Comparison of ENCODE assay signal across 12 cellular contexts in the genomic region with DNA sequence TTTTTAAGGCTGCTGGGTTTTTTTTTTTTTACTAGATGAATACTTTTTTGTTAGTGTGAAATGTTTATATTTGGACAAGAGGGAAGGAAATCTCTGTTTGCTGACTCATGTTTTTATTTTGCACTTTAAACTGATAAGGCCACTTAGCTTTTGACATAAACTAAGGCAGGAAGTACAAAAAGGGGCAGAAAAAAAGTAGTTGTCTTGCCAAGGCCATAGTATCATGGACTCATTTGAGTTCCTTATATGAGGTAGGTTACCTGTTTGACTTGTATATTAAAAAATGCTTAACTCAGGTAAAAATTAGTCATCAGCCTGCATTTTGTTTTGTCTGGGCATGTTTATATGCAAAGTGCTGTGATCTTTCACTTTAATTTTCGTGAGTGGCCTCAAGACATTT. TPM values are rescaled to one million over a fixed set of nuclear protein-coding genes. Genes with fewer than 3 reads are reported as not detected.
DNase-seq lines count a peak whose midpoint lies in the region; ATAC-seq, FAIRE-seq and TF ChIP-seq lines count a peak whose summit lies in the region.
"Had no signal": no experiment of that assay in that cellular context is flagged by ENCODE, and none has a peak within 500 bp of the region (broad histone marks: within the 10 kb centered on the region; RNA-seq: fewer than 3 reads in every experiment).

No MANE protein-coding gene starts in this region.

- POLR2A ChIA-PET in OCI-LY7 (lab: Charles Lee), result interaction anchor here (0.6 to 1.0 kb wide), 2 partner anchors 13 to 101 kb away, joined by 3 to 4 read pairs; no protein-coding TSS in a partner anchor
- POLR2A ChIA-PET in endothelial cell of umbilical vein (lab: Charles Lee), result interaction anchor here (0.7 kb wide), 1 partner anchor 260 kb away, joined by 4 read pairs; no protein-coding TSS in a partner anchor
- POLR2A ChIA-PET in naive thymus-derived CD4-positive, alpha-beta T cell (lab: Charles Lee), result no interaction called here

- FAIRE-seq in endothelial cell of umbilical vein (lab: Jason Lieb, UNC), result peak; percentile 76

- peak overlapping the region; percentile 21 for H3K9ac ChIP-seq in endothelial cell of umbilical vein (replicated peaks; ENCODE audit: extremely low read depth, insufficient read depth, low read length)

- H3K36me3 Mint-ChIP-seq in nephron progenitor cell (ENCODE audit: low read depth), result peaks cover 75% of the 10 kb centered on the region
- H3K36me3 Mint-ChIP-seq in naive thymus-derived CD4-positive, alpha-beta T cell, result peaks cover 0 to 10% (median 0%) of the 10 kb centered on the region in 5 donors
- H3K36me3 Mint-ChIP-seq: CD14-positive monocyte had no signal

- no peak for DNase-seq in GM12865 (ENCODE audit: low read depth)
- peak; percentile 45 for DNase-seq in OCI-LY7 (ENCODE audit: low spot score)
- DNase-seq in endothelial cell of umbilical vein (ENCODE audit: low read depth, low spot score), result peak; percentile 91
- no peak for DNase-seq in nephron progenitor cell
- no peak for DNase-seq in naive thymus-derived CD4-positive, alpha-beta T cell
- DNase-seq in activated CD4-positive, alpha-beta T cell treated with anti-CD3 and anti-CD28 coated beads, Interleukin-2, amount 50 U/mL, for 4 hours, result no peak
- no peak for DNase-seq in NCI-H510A (lab: John Stamatoyannopoulos, UW)
- DNase-seq: HFFc6, MG63, Right ventricle myocardium superior had no signal

- H3K36me3 ChIP-seq in OCI-LY7 (ENCODE audit: insufficient read depth, low read length), result peaks cover 50% of the 10 kb centered on the region
- H3K36me3 ChIP-seq in endothelial cell of umbilical vein (ENCODE audit: control insufficient read depth in 2 of 2, extremely low read depth in 1 of 2, insufficient read depth in 2 of 2, low read length in 2 of 2), result no peaks in the 10 kb centered on the region
- H3K36me3 ChIP-seq in naive thymus-derived CD4-positive, alpha-beta T cell (ENCODE audit: control insufficient read depth in 2 of 3, insufficient read depth in 3 of 3, low read length in 3 of 3), result no peaks in the 10 kb centered on the region
- H3K36me3 ChIP-seq: MG63 had no signal

- CTCF ChIA-PET in OCI-LY7 (lab: Charles Lee; ENCODE audit: unreplicated experiment), result no interaction called here
- CTCF ChIA-PET in endothelial cell of umbilical vein (lab: Charles Lee), result interaction anchor here (0.7 to 1.6 kb wide), 4 partner anchors 13 to 291 kb away, joined by 3 read pairs; no protein-coding TSS in a partner anchor
- CTCF ChIA-PET in naive thymus-derived CD4-positive, alpha-beta T cell (lab: Charles Lee), result no interaction called here

- H3K79me2 ChIP-seq in OCI-LY7 (ENCODE audit: insufficient read depth, low read depth, low read length) (peaks cover 100% of the 10 kb centered on the region), endothelial cell of umbilical vein (ENCODE audit: control insufficient read depth, insufficient read depth, low read length) (peaks cover 95% of the 10 kb centered on the region)

- dilution Hi-C loops in endothelial cell of umbilical vein (cut with MboI; ENCODE audit: extremely low pct_ligation_motif_present, low sequenced_read_pairs), result no loop called here

- BruUV-seq in OCI-LY7 (replicated peaks; lab: Mats Ljungman, UMichigan) (no TSS peak), endothelial cell of umbilical vein (replicated peaks; lab: Mats Ljungman, UMichigan) (no TSS peak)

- TF ChIP-seq POLR2A in endothelial cell of umbilical vein (IDR thresholded peaks at IDR 0.05; ENCODE audit: low read depth, low read length), result no peak

- H3K27me3 Mint-ChIP-seq in nephron progenitor cell (ENCODE audit: low read depth, poor library complexity), result no peaks in the 10 kb centered on the region
- H3K27me3 Mint-ChIP-seq in naive thymus-derived CD4-positive, alpha-beta T cell, result no peaks in the 10 kb centered on the region

- H3K4me3 ChIP-seq in GM12865 (ENCODE audit: low read depth, low read length), result peak overlapping the region; percentile 15; the same call in 1 of the 2 replicates
- peak overlapping the region; percentile 32 for H3K4me3 ChIP-seq in OCI-LY7 (ENCODE audit: low read depth, low read length, poor library complexity, severe bottlenecking)
- peak overlapping the region in 1 of 3 experiments; percentile 8 for H3K4me3 ChIP-seq in endothelial cell of umbilical vein (replicated peaks in 1 of 3; ENCODE audit: insufficient read depth in 1 of 3, low read depth in 1 of 3, low read length in 3 of 3)
- H3K4me3 ChIP-seq in naive thymus-derived CD4-positive, alpha-beta T cell (ENCODE audit: low read length), result no peak overlapping the region
- H3K4me3 ChIP-seq: MG63 had no signal

- intact Hi-C loops in OCI-LY7 (cut with micrococcal nuclease; ENCODE audit: unreplicated experiment), result loop anchor here (10.0 kb wide), 1 partner anchor 557 kb away; no protein-coding TSS in a partner anchor
- intact Hi-C loops in endothelial cell of umbilical vein (cut with micrococcal nuclease), result no loop called here
- intact Hi-C loops in naive thymus-derived CD4-positive, alpha-beta T cell (cut with micrococcal nuclease), result no loop called here

- peak overlapping the region; percentile 60 for H3K4me2 ChIP-seq in OCI-LY7 (ENCODE audit: low read length)
- peak overlapping the region; percentile 45 for H3K4me2 ChIP-seq in endothelial cell of umbilical vein (ENCODE audit: insufficient read depth, low read length)

- H3K4me3 Mint-ChIP-seq in nephron progenitor cell, result no peak overlapping the region
- H3K4me3 Mint-ChIP-seq in naive thymus-derived CD4-positive, alpha-beta T cell, result no peak overlapping the region
- H3K4me3 Mint-ChIP-seq: HFFc6 had no signal

- peaks cover 52% of the 10 kb centered on the region for H3K9me3 Mint-ChIP-seq in nephron progenitor cell
- peaks cover 3 to 17% (median 11%) of the 10 kb centered on the region in 11 donors for H3K9me3 Mint-ChIP-seq in naive thymus-derived CD4-positive, alpha-beta T cell

- no peak overlapping the region; the same call in 1 of the 2 replicates for H2AFZ ChIP-seq in OCI-LY7 (ENCODE audit: low read length)
- no peak overlapping the region for H2AFZ ChIP-seq in endothelial cell of umbilical vein (ENCODE audit: low read depth, low read length)

- H3K9me1 ChIP-seq in endothelial cell of umbilical vein (replicated peaks; ENCODE audit: control insufficient read depth, extremely low read depth, insufficient read depth, low read length), result no peaks in the 10 kb centered on the region

- H3K9me3 ChIP-seq in OCI-LY7 (ENCODE audit: low read length) (peaks cover 47% of the 10 kb centered on the region), endothelial cell of umbilical vein (replicated peaks; ENCODE audit: control insufficient read depth, insufficient read depth, low read length) (peaks cover 6% of the 10 kb centered on the region)
- peaks cover 0 to 9% (median 3%) of the 10 kb centered on the region in 3 experiments for H3K9me3 ChIP-seq in naive thymus-derived CD4-positive, alpha-beta T cell (ENCODE audit: control insufficient read depth in 2 of 3, low read length in 3 of 3)

- no peaks in the 10 kb centered on the region for H3K27me3 ChIP-seq in endothelial cell of umbilical vein (ENCODE audit: control insufficient read depth in 2 of 2, insufficient read depth in 2 of 2, low read length in 2 of 2)
- no peaks in the 10 kb centered on the region for H3K27me3 ChIP-seq in naive thymus-derived CD4-positive, alpha-beta T cell (ENCODE audit: control insufficient read depth in 2 of 2, insufficient read depth in 2 of 2, low read length in 2 of 2)
- H3K27me3 ChIP-seq: MG63 had no signal

- peak overlapping the region; percentile 35 for H3K27ac Mint-ChIP-seq in nephron progenitor cell
- no peak overlapping the region for H3K27ac Mint-ChIP-seq in naive thymus-derived CD4-positive, alpha-beta T cell
- H3K27ac Mint-ChIP-seq: HFFc6 had no signal

- no peaks in the 10 kb centered on the region for H3K9me2 ChIP-seq in OCI-LY7 (ENCODE audit: insufficient read depth, low read length)

- ATAC-seq in naive thymus-derived CD4-positive, alpha-beta T cell, result no peak
- no peak for ATAC-seq in GM18868 (IDR thresholded peaks at IDR 0.05; ENCODE audit: unreplicated experiment)

- H3K27ac ChIP-seq in OCI-LY7 (ENCODE audit: low read depth, low read length, poor library complexity, severe bottlenecking), result peak overlapping the region; percentile 42
- H3K27ac ChIP-seq in endothelial cell of umbilical vein (ENCODE audit: insufficient read depth, low read depth, low read length), result peak overlapping the region; percentile 61
- no peak overlapping the region for H3K27ac ChIP-seq in naive thymus-derived CD4-positive, alpha-beta T cell (ENCODE audit: low read depth, low read length)

- peaks cover 8% of the 10 kb centered on the region for H3K4me1 Mint-ChIP-seq in nephron progenitor cell
- peaks cover 0 to 6% (median 0%) of the 10 kb centered on the region in 7 donors for H3K4me1 Mint-ChIP-seq in naive thymus-derived CD4-positive, alpha-beta T cell

- H3K4me1 ChIP-seq in OCI-LY7 (ENCODE audit: insufficient read depth, low read length, poor library complexity, severe bottlenecking), result peaks cover 68% of the 10 kb centered on the region
- peaks cover 57% of the 10 kb centered on the region for H3K4me1 ChIP-seq in endothelial cell of umbilical vein (ENCODE audit: control insufficient read depth, extremely low read depth, insufficient read depth, low read length)
- H3K4me1 ChIP-seq in naive thymus-derived CD4-positive, alpha-beta T cell (ENCODE audit: control insufficient read depth in 2 of 2, insufficient read depth in 2 of 2, low read length in 2 of 2), result no peaks in the 10 kb centered on the region

- TF ChIP-seq CTCF in GM12865 (IDR thresholded peaks at IDR 0.05; ENCODE audit: insufficient read depth, low read depth, low read length, missing control alignments), result no peak
- no peak for TF ChIP-seq CTCF in OCI-LY7 (conservative IDR thresholded peaks at IDR 0.05; ENCODE audit: low read length)
- TF ChIP-seq CTCF in endothelial cell of umbilical vein (IDR thresholded peaks at IDR 0.05; ENCODE audit: extremely low read depth in 1 of 2, insufficient read depth in 1 of 2, low read depth in 1 of 2, low read length in 2 of 2), result no peak
- TF ChIP-seq CTCF in nephron progenitor cell (IDR thresholded peaks at IDR 0.05), result no peak

- no peaks in the 10 kb centered on the region for H4K20me1 ChIP-seq in OCI-LY7 (ENCODE audit: insufficient read depth, low read length)
- H4K20me1 ChIP-seq in endothelial cell of umbilical vein (replicated peaks; ENCODE audit: control insufficient read depth, extremely low read depth, insufficient read depth, low read length), result no peaks in the 10 kb centered on the region

RNA-seq across cellular contexts. Expression of a gene that starts 26.0 kb away (rescaled TPM):
- total RNA-seq in OCI-LY7 (2014; rRNA removed; shearing (Covaris generic)), result 56.4 and 60.9 TPM in 2 replicates
- 39.9 and 57.4 TPM in 2 replicates for total RNA-seq in OCI-LY7 (2022)
- 93.5 and 101 TPM in 2 replicates for total RNA-seq in endothelial cell of umbilical vein
- polyA plus RNA-seq in endothelial cell of umbilical vein, result 104 and 116 TPM in 2 replicates
- polyA plus RNA-seq in endothelial cell of umbilical vein (2011; cell fraction: cytosol; rRNA removed), result 81.7 and 82.7 TPM in 2 replicates
- polyA plus RNA-seq in endothelial cell of umbilical vein (2011; cell fraction: nucleus; rRNA removed), result 100 and 103 TPM in 2 replicates
- 37.9 and 51.1 TPM in 2 replicates for polyA plus RNA-seq in endothelial cell of umbilical vein (2012)
- 172 and 177 TPM in 2 replicates for polyA minus RNA-seq in endothelial cell of umbilical vein
- polyA minus RNA-seq in endothelial cell of umbilical vein (2011; cell fraction: cytosol; rRNA and poly(A)+ RNA removed), result 11.8 TPM
- 183 and 198 TPM in 2 replicates for polyA minus RNA-seq in endothelial cell of umbilical vein (2011; cell fraction: nucleus; rRNA and poly(A)+ RNA removed)
- total RNA-seq in naive thymus-derived CD4-positive, alpha-beta T cell, result 10 to 100 TPM in 1 of 5 experiments, 1 to 10 TPM in 2, under 1 TPM in 2; 0.29 to 13.5 (median 1.2) TPM
- 1 to 10 TPM in 1 of 2 donors, under 1 TPM in 1; 0.73 to 1.1 TPM for polyA plus RNA-seq in naive thymus-derived CD4-positive, alpha-beta T cell

Comparison
In these comparisons a context has a peak if more than half of its experiments do, and no peak if none do; other contexts are left out.
1. DNase-seq: peak in OCI-LY7 (single experiment) and endothelial cell of umbilical vein (single experiment); none in GM12865 (single experiment), nephron progenitor cell (single experiment), naive thymus-derived CD4-positive, alpha-beta T cell (0 of 9), activated CD4-positive, alpha-beta T cell treated with anti-CD3 and anti-CD28 coated beads, Interleukin-2, amount 50 U/mL, for 4 hours (0 of 2) and NCI-H510A (single experiment).